In genomic region chr9:69485466-69485865, GRCh38 we compare ENCODE assay signal across 14 cellular contexts.
DNase-seq lines count a peak whose midpoint lies in the region; ATAC-seq, FAIRE-seq and TF ChIP-seq lines count a peak whose summit lies in the region.
"Had no signal": no experiment of that assay in that cellular context is flagged by ENCODE, and none has a peak within 500 bp of the region (broad histone marks: within the 10 kb centered on the region; RNA-seq: fewer than 3 reads in every experiment).

No MANE protein-coding gene starts in this region.

- no peak overlapping the region for H3K27ac ChIP-seq in RWPE2 (ENCODE audit: poor library complexity, severe bottlenecking)

- H3K27me3 ChIP-seq in RWPE2 (ENCODE audit: insufficient read depth, poor library complexity, severe bottlenecking) = no peaks in the 10 kb centered on the region

- DNase-seq in HPDE6-E6E7 (ENCODE audit: extremely low spot score) = peak; percentile 38
- DNase-seq in RWPE2 (ENCODE audit: low spot score) = no peak
- DNase-seq in putamen (ENCODE audit: low spot score) = peak; percentile 26
- no peak for DNase-seq in NCI-H1436 (lab: John Stamatoyannopoulos, UW)
- no peak for DNase-seq in DMS53 treated with DMSO at 0.1 percent for 48 hours (lab: John Stamatoyannopoulos, UW; ENCODE audit: unreplicated experiment)
- no peak for DNase-seq in GM12892 (ENCODE audit: insufficient read length)
- DNase-seq: ACHN, HFFc6, NCI-H1417, NCI-H2029 treated with DMSO at 0.1 percent for 48 hours, NCI-H510A treated with DMSO at 0.1 percent for 48 hours, SHP77 had no signal

- TF ChIP-seq CTCF in RWPE2 (IDR thresholded peaks at IDR 0.05; ENCODE audit: poor library complexity, severe bottlenecking) = no peak

- no peak for FAIRE-seq in GM12892 (lab: Jason Lieb, UNC)

- no peaks in the 10 kb centered on the region for H3K36me3 ChIP-seq in RWPE2 (ENCODE audit: low read depth)

- no peak overlapping the region for H3K4me3 ChIP-seq in RWPE2 (ENCODE audit: severe bottlenecking)

- no peak for TF ChIP-seq POLR2A in GM12892 (IDR thresholded peaks at IDR 0.05; ENCODE audit: low read depth, low read length)

- H3K9me3 ChIP-seq in RWPE2 (ENCODE audit: severe bottlenecking) = no peaks in the 10 kb centered on the region

- ATAC-seq in RWPE2 (ENCODE audit: low read depth) (peak; percentile 49; the same call in 1 of the 3 replicates), esophagus mucosa (peak; percentile 86)
- ATAC-seq: SK-N-SH treated with all-trans-retinoic acid at 6 μM for 48 hours had no signal

- peaks cover 7% of the 10 kb centered on the region for H3K4me1 ChIP-seq in RWPE2 (ENCODE audit: insufficient read depth, poor library complexity, severe bottlenecking)

Comparison
In these comparisons a context has a peak if more than half of its experiments do, and no peak if none do; other contexts are left out.
1. DNase-seq: peak in HPDE6-E6E7 (single experiment) and putamen (single experiment); none in RWPE2 (single experiment), NCI-H1436 (single experiment), DMS53 treated with DMSO at 0.1 percent for 48 hours (single experiment) and GM12892 (single experiment).